Comparison of ENCODE assay signal across 21 cellular contexts in genomic region chrX:99172958-99173357, GRCh38.
"Had no signal": no experiment of that assay in that cellular context is flagged by ENCODE, and none has a peak within 500 bp of the region (broad histone marks: within the 10 kb centered on the region; RNA-seq: fewer than 3 reads in every experiment).

No MANE protein-coding gene starts in this region.

- H3K36me3 Mint-ChIP-seq: activated CD4-positive, alpha-beta memory T cell treated with anti-CD3 and anti-CD28 coated beads for 36 hours; activated naive CD8-positive, alpha-beta T cell treated with anti-CD3 and anti-CD28 coated beads, Interleukin-2, amount 10 ng/mL, durations not matched to agents 7 days and 5 days; mesothelial cell of epicardium; naive thymus-derived CD8-positive, alpha-beta T cell had no signal

- ATAC-seq: activated T-cell treated with anti-CD3 and anti-CD28 coated beads, Interleukin-2, amount 50 U/mL, for 72 hours; gastroesophageal sphincter; heart left ventricle; left colon; naive thymus-derived CD8-positive, alpha-beta T cell; stimulated activated naive CD8-positive, alpha-beta T cell treated with anti-CD3 and anti-CD28 coated beads, Interleukin-15, Interleukin-2, amounts not matched to agents 100 U/mL and 50 U/mL, for 24 hours had no signal

- H3K27ac ChIP-seq: coronary artery, epithelial cell of prostate, gastroesophageal sphincter, heart left ventricle, prostate gland, upper lobe of left lung had no signal

- H3K27me3 ChIP-seq: gastroesophageal sphincter, heart left ventricle, upper lobe of left lung had no signal

- H3K4me1 ChIP-seq: gastroesophageal sphincter, heart left ventricle, prostate gland, upper lobe of left lung had no signal

- H3K9me3 Mint-ChIP-seq: activated CD4-positive, alpha-beta memory T cell treated with anti-CD3 and anti-CD28 coated beads for 36 hours; activated naive CD4-positive, alpha-beta T cell treated with anti-CD3 and anti-CD28 coated beads for 36 hours; activated naive CD8-positive, alpha-beta T cell treated with anti-CD3 and anti-CD28 coated beads, Interleukin-2, amount 10 ng/mL, durations not matched to agents 7 days and 5 days; T-helper 1 cell treated with Interleukin-12 subunit alpha and Interleukin-12 subunit beta and Interleukin-4 antibody, amounts not matched to agents 30 μg/mL and 1 μg/mL, for 36 hours had no signal

- H3K36me3 ChIP-seq: gastroesophageal sphincter, heart left ventricle, prostate gland, upper lobe of left lung had no signal

- H3K4me3 Mint-ChIP-seq: activated CD4-positive, alpha-beta memory T cell treated with anti-CD3 and anti-CD28 coated beads for 36 hours; activated naive CD4-positive, alpha-beta T cell treated with anti-CD3 and anti-CD28 coated beads for 36 hours; activated naive CD8-positive, alpha-beta T cell treated with anti-CD3 and anti-CD28 coated beads, Interleukin-2, amount 10 ng/mL, durations not matched to agents 7 days and 5 days; activated T-cell treated with anti-CD3 and anti-CD28 coated beads, Interleukin-2, amount 50 U/mL, for 72 hours; mesothelial cell of epicardium; naive thymus-derived CD8-positive, alpha-beta T cell; T-helper 1 cell treated with Interleukin-12 subunit alpha and Interleukin-12 subunit beta and Interleukin-4 antibody, amounts not matched to agents 30 μg/mL and 1 μg/mL, for 36 hours had no signal

- H3K27ac Mint-ChIP-seq: activated CD4-positive, alpha-beta memory T cell treated with anti-CD3 and anti-CD28 coated beads for 36 hours; activated naive CD4-positive, alpha-beta T cell treated with anti-CD3 and anti-CD28 coated beads for 36 hours; activated naive CD8-positive, alpha-beta T cell treated with anti-CD3 and anti-CD28 coated beads, Interleukin-2, amount 10 ng/mL, durations not matched to agents 7 days and 5 days; activated T-cell treated with anti-CD3 and anti-CD28 coated beads, Interleukin-2, amount 50 U/mL, for 72 hours; mesothelial cell of epicardium; naive thymus-derived CD8-positive, alpha-beta T cell; T-helper 1 cell treated with Interleukin-12 subunit alpha and Interleukin-12 subunit beta and Interleukin-4 antibody, amounts not matched to agents 30 μg/mL and 1 μg/mL, for 36 hours had no signal

- H3K4me1 Mint-ChIP-seq: activated naive CD8-positive, alpha-beta T cell treated with anti-CD3 and anti-CD28 coated beads, Interleukin-2, amount 10 ng/mL, durations not matched to agents 7 days and 5 days; mesothelial cell of epicardium; naive thymus-derived CD8-positive, alpha-beta T cell had no signal

- H3K4me3 ChIP-seq: coronary artery, gastroesophageal sphincter, heart left ventricle, prostate gland, upper lobe of left lung had no signal

- H3K9me3 ChIP-seq: gastroesophageal sphincter, heart left ventricle, prostate gland, upper lobe of left lung had no signal

- H3K27me3 Mint-ChIP-seq: activated CD4-positive, alpha-beta memory T cell treated with anti-CD3 and anti-CD28 coated beads for 36 hours; activated naive CD8-positive, alpha-beta T cell treated with anti-CD3 and anti-CD28 coated beads, Interleukin-2, amount 10 ng/mL, durations not matched to agents 7 days and 5 days; naive thymus-derived CD8-positive, alpha-beta T cell had no signal

- DNase-seq: activated CD4-positive, alpha-beta memory T cell treated with anti-CD3 and anti-CD28 coated beads for 36 hours; activated CD4-positive, alpha-beta T cell treated with anti-CD3 and anti-CD28 coated beads for 48 hours; activated effector memory CD4-positive, alpha-beta T cell treated with Interleukin-2 at 50 U/mL for 16 hours; activated naive CD4-positive, alpha-beta T cell treated with anti-CD3 and anti-CD28 coated beads for 36 hours; activated naive CD8-positive, alpha-beta T cell treated with anti-CD3 and anti-CD28 coated beads, Interleukin-2, amount 10 ng/mL, durations not matched to agents 7 days and 5 days; activated T-cell treated with anti-CD3 and anti-CD28 coated beads, Interleukin-2, amount 50 U/mL, for 72 hours; amygdala; heart left ventricle; left colon; naive thymus-derived CD8-positive, alpha-beta T cell; stimulated activated CD4-positive, alpha-beta T cell treated with anti-CD3 and anti-CD28 coated beads, Interleukin-12 subunit alpha, Interleukin-12 subunit beta, amount 100 ng/mL, for 4 hours; stimulated activated CD4-positive, alpha-beta T cell treated with anti-CD3 and anti-CD28 coated beads, Interleukin-4, amount 100 ng/mL, for 4 hours; stimulated activated naive CD8-positive, alpha-beta T cell treated with anti-CD3 and anti-CD28 coated beads, Interleukin-15, Interleukin-2, amounts not matched to agents 100 U/mL and 50 U/mL, for 24 hours; T1000; upper lobe of left lung had no signal
